9 cellular contexts compared by ENCODE assay signal in the genomic region with DNA sequence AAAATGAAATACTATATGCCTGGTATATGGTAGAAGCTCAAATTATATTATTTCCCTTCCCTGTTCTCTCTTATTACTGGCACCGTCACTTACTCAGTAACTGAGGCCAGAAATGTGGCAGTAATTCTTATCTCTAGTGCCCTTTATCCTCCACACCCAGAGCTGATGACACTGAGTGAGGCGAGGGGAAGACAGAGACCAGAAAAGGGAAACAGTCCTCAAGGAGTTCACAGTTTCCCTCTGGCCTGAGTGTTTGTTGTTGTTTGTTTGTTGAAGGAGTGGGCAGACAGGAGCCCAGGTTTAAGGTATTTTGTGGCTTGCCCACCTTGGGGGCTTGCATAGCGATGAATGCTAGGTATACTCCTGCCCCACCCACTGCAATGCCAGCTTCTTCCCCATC.
"Had no signal": no experiment of that assay in that cellular context is flagged by ENCODE, and none has a peak within 500 bp of the region (broad histone marks: within the 10 kb centered on the region; RNA-seq: fewer than 3 reads in every experiment).

No MANE protein-coding gene starts in this region.

- H3K4me3 Mint-ChIP-seq: activated CD8-positive, alpha-beta T cell treated with anti-CD3 and anti-CD28 coated beads for 36 hours; activated naive CD4-positive, alpha-beta T cell treated with anti-CD3 and anti-CD28 coated beads for 36 hours; activated T-helper 17 cell treated with anti-CD3 and anti-CD28 coated beads, Interleukin-2, amount 50 U/mL, for 72 hours; natural killer cell; stimulated activated effector memory CD8-positive, alpha-beta T cell treated with anti-CD3 and anti-CD28 coated beads, Interleukin-12 subunit alpha, Interleukin-12 subunit beta, amount 100 ng/mL, for 72 hours had no signal

- H3K27ac Mint-ChIP-seq: activated CD8-positive, alpha-beta T cell treated with anti-CD3 and anti-CD28 coated beads for 36 hours; activated naive CD4-positive, alpha-beta T cell treated with anti-CD3 and anti-CD28 coated beads for 36 hours; activated T-helper 17 cell treated with anti-CD3 and anti-CD28 coated beads, Interleukin-2, amount 50 U/mL, for 72 hours; natural killer cell; stimulated activated effector memory CD8-positive, alpha-beta T cell treated with anti-CD3 and anti-CD28 coated beads, Interleukin-12 subunit alpha, Interleukin-12 subunit beta, amount 100 ng/mL, for 72 hours had no signal

- DNase-seq: activated CD8-positive, alpha-beta memory T cell treated with anti-CD3 and anti-CD28 coated beads, Interleukin-2, amount 50 U/mL, for 4 hours; activated CD8-positive, alpha-beta T cell treated with anti-CD3 and anti-CD28 coated beads for 36 hours; activated naive CD4-positive, alpha-beta T cell treated with anti-CD3 and anti-CD28 coated beads for 36 hours; kidney glomerular epithelial cell; natural killer cell; posterior cingulate gyrus; substantia nigra had no signal

- H3K36me3 Mint-ChIP-seq: natural killer cell; stimulated activated effector memory CD8-positive, alpha-beta T cell treated with anti-CD3 and anti-CD28 coated beads, Interleukin-12 subunit alpha, Interleukin-12 subunit beta, amount 100 ng/mL, for 72 hours had no signal

- H3K4me1 Mint-ChIP-seq: natural killer cell had no signal

- ATAC-seq: activated CD8-positive, alpha-beta T cell treated with anti-CD3 and anti-CD28 coated beads for 36 hours; activated T-helper 17 cell treated with anti-CD3 and anti-CD28 coated beads, Interleukin-2, amount 50 U/mL, for 72 hours; natural killer cell; stimulated activated effector memory CD8-positive, alpha-beta T cell treated with anti-CD3 and anti-CD28 coated beads, Interleukin-12 subunit alpha, Interleukin-12 subunit beta, amount 100 ng/mL, for 72 hours had no signal

- H3K9me3 Mint-ChIP-seq: activated CD8-positive, alpha-beta T cell treated with anti-CD3 and anti-CD28 coated beads for 36 hours; activated naive CD4-positive, alpha-beta T cell treated with anti-CD3 and anti-CD28 coated beads for 36 hours; activated T-helper 17 cell treated with anti-CD3 and anti-CD28 coated beads, Interleukin-2, amount 50 U/mL, for 72 hours; natural killer cell; stimulated activated effector memory CD8-positive, alpha-beta T cell treated with anti-CD3 and anti-CD28 coated beads, Interleukin-12 subunit alpha, Interleukin-12 subunit beta, amount 100 ng/mL, for 72 hours had no signal
